In the genomic region with DNA sequence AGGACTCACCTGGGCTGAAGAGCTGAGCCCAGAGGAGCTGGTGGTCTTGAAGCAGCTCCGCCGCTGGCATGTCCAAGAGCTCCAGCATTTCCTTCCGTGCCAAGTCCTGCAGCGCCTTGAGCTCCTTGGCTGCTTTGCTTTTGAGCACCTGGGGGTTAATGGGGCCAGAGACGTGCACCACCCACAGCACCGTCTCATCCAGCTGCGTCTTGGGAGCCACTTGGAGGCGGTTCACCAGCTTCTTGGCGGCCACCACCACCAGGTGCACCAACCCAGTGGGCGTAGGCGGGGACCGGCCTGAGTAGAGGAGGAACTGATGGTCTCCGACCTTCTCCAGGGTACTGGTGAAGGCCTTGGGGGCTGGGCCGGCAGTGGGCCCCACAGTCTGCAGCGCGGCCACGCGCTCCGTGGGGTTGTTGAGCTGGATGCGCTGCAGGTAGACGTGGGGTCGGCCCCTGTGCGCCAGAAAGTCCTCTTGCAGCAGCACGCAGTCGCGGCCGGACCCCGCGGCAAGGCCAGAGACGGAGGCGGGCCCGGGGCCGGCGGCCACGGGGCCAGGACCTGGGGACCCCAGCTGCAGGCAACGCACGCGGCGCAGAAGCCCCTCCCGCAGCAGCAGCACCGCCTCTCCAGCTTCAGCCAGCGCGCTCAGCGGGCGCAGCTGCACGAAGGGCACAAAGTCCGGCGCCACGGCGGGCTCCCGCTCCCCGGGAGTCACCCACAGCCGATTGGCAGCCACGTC, we compare ENCODE assay signal across 8 cellular contexts. TPM values are rescaled to one million over a fixed set of nuclear protein-coding genes. Genes with fewer than 3 reads are reported as not detected.
DNase-seq lines count a peak whose midpoint lies in the region; ATAC-seq and TF ChIP-seq lines count a peak whose summit lies in the region.
"Not testable (repeated sequence)": the region's sequence is repeated elsewhere in the genome, so short reads cannot be mapped to it uniquely, and the experiment has no call there.

No MANE protein-coding gene starts in this region.

- peak overlapping the region; percentile 80 for H3K4me3 Mint-ChIP-seq in stimulated activated effector memory CD8-positive, alpha-beta T cell treated with anti-CD3 and anti-CD28 coated beads, Interleukin-12 subunit alpha, Interleukin-12 subunit beta, amount 100 ng/mL, for 72 hours

- TF ChIP-seq CTCF in C4-2B (conservative IDR thresholded peaks at IDR 0.05); RWPE2 (IDR thresholded peaks at IDR 0.05; ENCODE audit: poor library complexity, severe bottlenecking); ascending aorta (IDR thresholded peaks at IDR 0.05); fibroblast of the aortic adventitia (IDR thresholded peaks at IDR 0.05; ENCODE audit: insufficient read depth, low read length); mucosa of descending colon (IDR thresholded peaks at IDR 0.05): not testable (repeated sequence)

- H3K9me3 ChIP-seq in RWPE2 (ENCODE audit: severe bottlenecking); ascending aorta; mucosa of descending colon: not testable (repeated sequence)

- H3K4me3 ChIP-seq in RWPE2 (ENCODE audit: severe bottlenecking): peak overlapping the region; percentile 76
- H3K4me3 ChIP-seq in ascending aorta: peak overlapping the region; percentile 69 to 81
- H3K4me3 ChIP-seq in fibroblast of the aortic adventitia (ENCODE audit: low read depth, low read length): peak overlapping the region; percentile 67
- H3K4me3 ChIP-seq in mucosa of descending colon: peak overlapping the region; percentile 93

- H3K4me1 ChIP-seq in RWPE2 (ENCODE audit: insufficient read depth, poor library complexity, severe bottlenecking): peaks cover 27% of the 10 kb centered on the region
- peaks cover 26 to 44% of the 10 kb centered on the region in 2 donors for H3K4me1 ChIP-seq in ascending aorta
- H3K4me1 ChIP-seq in mucosa of descending colon (ENCODE audit: low read depth): peaks cover 38% of the 10 kb centered on the region

- not testable (repeated sequence) for H3K27me3 ChIP-seq in RWPE2 (ENCODE audit: insufficient read depth, poor library complexity, severe bottlenecking); ascending aorta

- H3K36me3 ChIP-seq in RWPE2 (ENCODE audit: low read depth): peaks cover 28% of the 10 kb centered on the region
- peaks cover 15 to 17% of the 10 kb centered on the region in 2 donors for H3K36me3 ChIP-seq in ascending aorta
- H3K36me3 ChIP-seq in mucosa of descending colon (ENCODE audit: low read depth): not testable (repeated sequence)

- H3K27ac ChIP-seq in C4-2B: peak overlapping the region; percentile 72
- H3K27ac ChIP-seq in RWPE2 (ENCODE audit: poor library complexity, severe bottlenecking): peak overlapping the region; percentile 85
- H3K27ac ChIP-seq in ascending aorta: peak overlapping the region in 1 of 2 donors; percentile 37

- intact Hi-C loops in ascending aorta (cut with DNase I); mucosa of descending colon (cut with DNase I, micrococcal nuclease): not testable (repeated sequence)

- H3K4me1 Mint-ChIP-seq in stimulated activated effector memory CD8-positive, alpha-beta T cell treated with anti-CD3 and anti-CD28 coated beads, Interleukin-12 subunit alpha, Interleukin-12 subunit beta, amount 100 ng/mL, for 72 hours: peaks cover 49% of the 10 kb centered on the region

- not testable (repeated sequence) for DNase-seq in RWPE2 (ENCODE audit: low spot score); ascending aorta (ENCODE audit: low spot score in 2 of 2); fibroblast of the aortic adventitia (ENCODE audit: low read depth); stimulated activated effector memory CD8-positive, alpha-beta T cell treated with anti-CD3 and anti-CD28 coated beads, Interleukin-12 subunit alpha, Interleukin-12 subunit beta, amount 100 ng/mL, for 72 hours (ENCODE audit: low spot score in 2 of 2)
- peak in 1 of 3 donors; percentile 53 for DNase-seq in mucosa of descending colon

- H3K9me3 Mint-ChIP-seq in stimulated activated effector memory CD8-positive, alpha-beta T cell treated with anti-CD3 and anti-CD28 coated beads, Interleukin-12 subunit alpha, Interleukin-12 subunit beta, amount 100 ng/mL, for 72 hours: not testable (repeated sequence)

- peak overlapping the region; percentile 89 for H3K27ac Mint-ChIP-seq in stimulated activated effector memory CD8-positive, alpha-beta T cell treated with anti-CD3 and anti-CD28 coated beads, Interleukin-12 subunit alpha, Interleukin-12 subunit beta, amount 100 ng/mL, for 72 hours

- peaks cover 54% of the 10 kb centered on the region for H3K36me3 Mint-ChIP-seq in stimulated activated effector memory CD8-positive, alpha-beta T cell treated with anti-CD3 and anti-CD28 coated beads, Interleukin-12 subunit alpha, Interleukin-12 subunit beta, amount 100 ng/mL, for 72 hours

- peak; percentile 23 for ATAC-seq in GM21360 (IDR thresholded peaks at IDR 0.05; ENCODE audit: unreplicated experiment)
- ATAC-seq in HG03159 (IDR thresholded peaks at IDR 0.05; ENCODE audit: unreplicated experiment): peak; percentile 20
- peak; percentile 18; the same call in 1 of the 3 replicates for ATAC-seq in RWPE2 (ENCODE audit: low read depth)
- peak; percentile 69 for ATAC-seq in mucosa of descending colon
- peak; percentile 35 for ATAC-seq in stimulated activated effector memory CD8-positive, alpha-beta T cell treated with anti-CD3 and anti-CD28 coated beads, Interleukin-12 subunit alpha, Interleukin-12 subunit beta, amount 100 ng/mL, for 72 hours

RNA-seq across cellular contexts. Expression of gene KIAA2013, which starts 0.9 kb away (rescaled TPM):
- total RNA-seq in ascending aorta: 206 TPM
- 37.8 and 86.9 TPM in 2 replicates for total RNA-seq in fibroblast of the aortic adventitia (ENCODE audit: low replicate concordance)
- total RNA-seq in mucosa of descending colon: 100 to 1,000 TPM in 1 of 3 donors, 10 to 100 TPM in 2; 69.6 to 102 (median 88.6) TPM

RNA-seq across cellular contexts. Expression of gene PLOD1, which starts 9.2 kb away (rescaled TPM):
- total RNA-seq in ascending aorta (79.9 TPM), fibroblast of the aortic adventitia (ENCODE audit: low replicate concordance) (116 and 123 TPM in 2 replicates), mucosa of descending colon (10 to 100 TPM; 33.7 to 68.6 (median 35.4) TPM)

RNA-seq across cellular contexts. Expression of gene MFN2, which starts 54.9 kb away (rescaled TPM):
- total RNA-seq in ascending aorta: 85.6 TPM
- total RNA-seq in fibroblast of the aortic adventitia (ENCODE audit: low replicate concordance): 41.9 and 59.7 TPM in 2 replicates
- 100 to 1,000 TPM; 103 to 131 (median 110) TPM for total RNA-seq in mucosa of descending colon

Comparison
In these comparisons a context has a peak if more than half of its experiments do, and no peak if none do; other contexts are left out.
1. ATAC-seq: peak in every context shown above with its lines; median percentile 69 in mucosa of descending colon; 35 in stimulated activated effector memory CD8-positive, alpha-beta T cell treated with anti-CD3 and anti-CD28 coated beads, Interleukin-12 subunit alpha, Interleukin-12 subunit beta, amount 100 ng/mL, for 72 hours; 23 in GM21360; 20 in HG03159; 18 in RWPE2.